In genomic region chr16:3264137-3265036, GRCh38 we compare ENCODE assay signal across 8 cellular contexts. TPM values are rescaled to one million over a fixed set of nuclear protein-coding genes. Genes with fewer than 3 reads are reported as not detected.
DNase-seq lines count a peak whose midpoint lies in the region; ATAC-seq and TF ChIP-seq lines count a peak whose summit lies in the region.

No MANE protein-coding gene starts in this region.

- peaks cover 22 to 41% of the 10 kb centered on the region in 2 donors for H3K36me3 Mint-ChIP-seq in CD4-positive, alpha-beta memory T cell
- peaks cover 21% of the 10 kb centered on the region for H3K36me3 Mint-ChIP-seq in activated CD8-positive, alpha-beta T cell treated with anti-CD3 and anti-CD28 coated beads for 36 hours (ENCODE audit: low read depth)

- H3K27me3 Mint-ChIP-seq in CD4-positive, alpha-beta memory T cell: no peaks in the 10 kb centered on the region
- no peaks in the 10 kb centered on the region for H3K27me3 Mint-ChIP-seq in activated CD8-positive, alpha-beta T cell treated with anti-CD3 and anti-CD28 coated beads for 36 hours

- no peaks in the 10 kb centered on the region for H3K27me3 ChIP-seq in CD4-positive, alpha-beta memory T cell (ENCODE audit: insufficient read depth, low read length)
- no peaks in the 10 kb centered on the region for H3K27me3 ChIP-seq in ectodermal cell (ENCODE audit: control insufficient read depth, insufficient read depth, low read length, poor library complexity, severe bottlenecking)

- no peak for TF ChIP-seq CTCF in activated CD8-positive, alpha-beta T cell treated with anti-CD3 and anti-CD28 coated beads for 36 hours (IDR thresholded peaks at IDR 0.05)

- intact Hi-C loops in CD4-positive, alpha-beta memory T cell (cut with micrococcal nuclease): loop anchor here (1.0 to 2.0 kb wide), 9 partner anchors 18 to 236 kb away; partner anchors contain the start of genes TIGD7, ZNF174, ZNF200 and ZNF75A
- intact Hi-C loops in activated CD8-positive, alpha-beta T cell treated with anti-CD3 and anti-CD28 coated beads for 36 hours (cut with micrococcal nuclease): no loop called here

- WGBS in ectodermal cell, 2 experiments: 21 to 27% methylated on average over 77 of the region's 77 CpGs

- H3K27ac Mint-ChIP-seq in CD4-positive, alpha-beta memory T cell: peak overlapping the region; percentile 90 to 96 (median 93)
- H3K27ac Mint-ChIP-seq in activated CD8-positive, alpha-beta T cell treated with anti-CD3 and anti-CD28 coated beads for 36 hours: peak overlapping the region; percentile 92

- peaks cover 0 to 29% (median 5%) of the 10 kb centered on the region in 8 donors for H3K9me3 Mint-ChIP-seq in CD4-positive, alpha-beta memory T cell
- H3K9me3 Mint-ChIP-seq in activated CD8-positive, alpha-beta T cell treated with anti-CD3 and anti-CD28 coated beads for 36 hours: no peaks in the 10 kb centered on the region

- POLR2A ChIA-PET in CD4-positive, alpha-beta memory T cell (lab: Charles Lee; ENCODE audit: partially characterized antibody): interaction anchor here (0.6 to 6.4 kb wide), 28 partner anchors 8 to 310 kb away, joined by 3 to 80 read pairs (median 6); partner anchors contain the start of genes CLUAP1, NAA60, OR1F1 and TIGD7
- POLR2A ChIA-PET in activated CD8-positive, alpha-beta T cell treated with anti-CD3 and anti-CD28 coated beads for 36 hours (lab: Charles Lee): interaction anchor here (0.5 to 3.6 kb wide), 13 partner anchors 15 to 245 kb away, joined by 3 to 25 read pairs (median 3); partner anchors contain the start of genes NAA60, TIGD7, ZNF263 and ZNF597

- peak overlapping the region; percentile 12 to 95 for H3K4me3 ChIP-seq in CD4-positive, alpha-beta memory T cell (ENCODE audit: low read length in 2 of 2)
- H3K4me3 ChIP-seq in ectodermal cell (ENCODE audit: insufficient read depth, low read depth, low read length): peak overlapping the region; percentile 56

- H3K27ac ChIP-seq in CD4-positive, alpha-beta memory T cell (ENCODE audit: low read depth, low read length): peak overlapping the region; percentile 92
- no peak overlapping the region for H3K27ac ChIP-seq in ectodermal cell (ENCODE audit: insufficient read depth, low read depth, low read length, poor library complexity, severe bottlenecking)

- ATAC-seq in GM19438 (IDR thresholded peaks at IDR 0.05; ENCODE audit: low read depth, unreplicated experiment): peak; percentile 85
- ATAC-seq in activated CD8-positive, alpha-beta T cell treated with anti-CD3 and anti-CD28 coated beads for 36 hours: peak; percentile 91

- H3K9me3 ChIP-seq in CD4-positive, alpha-beta memory T cell (ENCODE audit: control insufficient read depth in 1 of 2, low read length in 2 of 2): no peaks in the 10 kb centered on the region
- no peaks in the 10 kb centered on the region for H3K9me3 ChIP-seq in ectodermal cell (ENCODE audit: control insufficient read depth, low read length)

- H3K36me3 ChIP-seq in CD4-positive, alpha-beta memory T cell (ENCODE audit: insufficient read depth, low read length): no peaks in the 10 kb centered on the region
- no peaks in the 10 kb centered on the region for H3K36me3 ChIP-seq in ectodermal cell (ENCODE audit: control insufficient read depth, insufficient read depth, low read length)

- DNase-seq in CD4-positive, alpha-beta memory T cell: peak; percentile 93 to 96 (median 95)
- peak; percentile 96 for DNase-seq in HK-2 (ENCODE audit: unreplicated experiment)
- peak; percentile 96 for DNase-seq in NCI-H82 treated with DMSO at 0.1 percent for 48 hours (lab: John Stamatoyannopoulos, UW; ENCODE audit: unreplicated experiment)
- peak; percentile 99 for DNase-seq in activated CD8-positive, alpha-beta T cell treated with anti-CD3 and anti-CD28 coated beads for 36 hours
- peak; percentile 99 for DNase-seq in lung microvascular endothelial cell (ENCODE audit: low read depth in 2 of 2)
- peak; percentile 94 to 98 (median 97) for DNase-seq in stimulated activated CD4-positive, alpha-beta T cell treated with anti-CD3 and anti-CD28 coated beads, TNF-alpha, amount 100 ng/mL, for 48 hours (ENCODE audit: low read depth in 3 of 3)

- H3K4me3 Mint-ChIP-seq in CD4-positive, alpha-beta memory T cell: peak overlapping the region; percentile 88 to 98 (median 90)
- H3K4me3 Mint-ChIP-seq in activated CD8-positive, alpha-beta T cell treated with anti-CD3 and anti-CD28 coated beads for 36 hours: peak overlapping the region; percentile 76

- CTCF ChIA-PET in CD4-positive, alpha-beta memory T cell (lab: Charles Lee; ENCODE audit: partially characterized antibody): interaction anchor here (1.7 kb wide), 1 partner anchor 92 kb away, joined by 4 read pairs; no protein-coding TSS in a partner anchor
- CTCF ChIA-PET in activated CD8-positive, alpha-beta T cell treated with anti-CD3 and anti-CD28 coated beads for 36 hours (lab: Charles Lee): interaction anchor here (0.9 to 7.5 kb wide), 3 partner anchors 16 to 197 kb away, joined by 3 to 98 read pairs (median 4); partner anchors contain the start of gene ZNF263

- peaks cover 23 to 46% (median 33%) of the 10 kb centered on the region in 4 donors for H3K4me1 Mint-ChIP-seq in CD4-positive, alpha-beta memory T cell
- H3K4me1 Mint-ChIP-seq in activated CD8-positive, alpha-beta T cell treated with anti-CD3 and anti-CD28 coated beads for 36 hours (ENCODE audit: low read depth): peaks cover 42% of the 10 kb centered on the region

- H3K4me1 ChIP-seq in CD4-positive, alpha-beta memory T cell (ENCODE audit: insufficient read depth, low read length): peaks cover 25% of the 10 kb centered on the region
- no peaks in the 10 kb centered on the region for H3K4me1 ChIP-seq in ectodermal cell (ENCODE audit: control insufficient read depth, insufficient read depth, low read length)

RNA-seq across cellular contexts. Expression of gene MEFV, which starts 8.0 kb away (rescaled TPM):
- total RNA-seq in CD4-positive, alpha-beta memory T cell: under 1 TPM; 0.35 to 0.42 TPM
- polyA plus RNA-seq in CD4-positive, alpha-beta memory T cell: under 1 TPM in 1 of 2 donors, not detected in 1; 0.05 TPM
- not detected for total RNA-seq in activated CD8-positive, alpha-beta T cell treated with anti-CD3 and anti-CD28 coated beads for 36 hours
- not detected for polyA plus RNA-seq in ectodermal cell (2013, experiment 1 of 4)
- not detected for polyA plus RNA-seq in ectodermal cell (2013, experiment 2 of 4)
- not detected for polyA plus RNA-seq in ectodermal cell (2013, experiment 3 of 4)
- polyA plus RNA-seq in ectodermal cell (2013, experiment 4 of 4): not detected
- total RNA-seq in lung microvascular endothelial cell: not detected in 2 replicates

RNA-seq across cellular contexts. Expression of gene ZNF263, which starts 18.9 kb away (rescaled TPM):
- 10 to 100 TPM; 44.0 to 45.1 TPM for total RNA-seq in CD4-positive, alpha-beta memory T cell
- 10 to 100 TPM; 29.3 to 37.8 TPM for polyA plus RNA-seq in CD4-positive, alpha-beta memory T cell
- 10 to 100 TPM; 19.5 to 22.0 TPM for total RNA-seq in activated CD8-positive, alpha-beta T cell treated with anti-CD3 and anti-CD28 coated beads for 36 hours
- polyA plus RNA-seq in ectodermal cell (2013, experiment 1 of 4): 30.6 TPM
- 33.7 TPM for polyA plus RNA-seq in ectodermal cell (2013, experiment 2 of 4)
- polyA plus RNA-seq in ectodermal cell (2013, experiment 3 of 4): 28.4 TPM
- polyA plus RNA-seq in ectodermal cell (2013, experiment 4 of 4): 33.2 TPM
- total RNA-seq in lung microvascular endothelial cell: 28.5 and 43.5 TPM in 2 replicates

RNA-seq across cellular contexts. Expression of gene ZNF200, which starts 29.4 kb away (rescaled TPM):
- 10 to 100 TPM; 27.7 to 29.2 TPM for total RNA-seq in CD4-positive, alpha-beta memory T cell
- polyA plus RNA-seq in CD4-positive, alpha-beta memory T cell: 10 to 100 TPM in 1 of 2 donors, 1 to 10 TPM in 1; 6.7 to 11.6 TPM
- 1 to 10 TPM; 8.7 to 9.6 TPM for total RNA-seq in activated CD8-positive, alpha-beta T cell treated with anti-CD3 and anti-CD28 coated beads for 36 hours
- polyA plus RNA-seq in ectodermal cell (2013, experiment 1 of 4): 8.0 TPM
- polyA plus RNA-seq in ectodermal cell (2013, experiment 2 of 4): 10.3 TPM
- polyA plus RNA-seq in ectodermal cell (2013, experiment 3 of 4): 9.2 TPM
- 8.5 TPM for polyA plus RNA-seq in ectodermal cell (2013, experiment 4 of 4)
- 7.0 and 10.1 TPM in 2 replicates for total RNA-seq in lung microvascular endothelial cell

RNA-seq across cellular contexts. Expression of gene TIGD7, which starts 40.8 kb away (rescaled TPM):
- total RNA-seq in CD4-positive, alpha-beta memory T cell: 10 to 100 TPM; 14.2 to 19.0 TPM
- 1 to 10 TPM; 3.2 to 3.4 TPM for polyA plus RNA-seq in CD4-positive, alpha-beta memory T cell
- 1 to 10 TPM; 4.0 to 4.7 TPM for total RNA-seq in activated CD8-positive, alpha-beta T cell treated with anti-CD3 and anti-CD28 coated beads for 36 hours
- polyA plus RNA-seq in ectodermal cell (2013, experiment 1 of 4): 5.5 TPM
- 4.8 TPM for polyA plus RNA-seq in ectodermal cell (2013, experiment 2 of 4)
- 5.3 TPM for polyA plus RNA-seq in ectodermal cell (2013, experiment 3 of 4)
- polyA plus RNA-seq in ectodermal cell (2013, experiment 4 of 4): 5.5 TPM
- 1.7 and 3.2 TPM in 2 replicates for total RNA-seq in lung microvascular endothelial cell

RNA-seq across cellular contexts. Expression of gene ZNF75A, which starts 40.9 kb away (rescaled TPM):
- 10 to 100 TPM; 82.7 to 88.1 TPM for total RNA-seq in CD4-positive, alpha-beta memory T cell
- polyA plus RNA-seq in CD4-positive, alpha-beta memory T cell: 10 to 100 TPM; 10.8 to 24.5 TPM
- 10 to 100 TPM; 21.2 to 21.7 TPM for total RNA-seq in activated CD8-positive, alpha-beta T cell treated with anti-CD3 and anti-CD28 coated beads for 36 hours
- 29.0 TPM for polyA plus RNA-seq in ectodermal cell (2013, experiment 1 of 4)
- 26.1 TPM for polyA plus RNA-seq in ectodermal cell (2013, experiment 2 of 4)
- 22.7 TPM for polyA plus RNA-seq in ectodermal cell (2013, experiment 3 of 4)
- 21.4 TPM for polyA plus RNA-seq in ectodermal cell (2013, experiment 4 of 4)
- total RNA-seq in lung microvascular endothelial cell: 9.6 and 13.3 TPM in 2 replicates
